In the genomic region with DNA sequence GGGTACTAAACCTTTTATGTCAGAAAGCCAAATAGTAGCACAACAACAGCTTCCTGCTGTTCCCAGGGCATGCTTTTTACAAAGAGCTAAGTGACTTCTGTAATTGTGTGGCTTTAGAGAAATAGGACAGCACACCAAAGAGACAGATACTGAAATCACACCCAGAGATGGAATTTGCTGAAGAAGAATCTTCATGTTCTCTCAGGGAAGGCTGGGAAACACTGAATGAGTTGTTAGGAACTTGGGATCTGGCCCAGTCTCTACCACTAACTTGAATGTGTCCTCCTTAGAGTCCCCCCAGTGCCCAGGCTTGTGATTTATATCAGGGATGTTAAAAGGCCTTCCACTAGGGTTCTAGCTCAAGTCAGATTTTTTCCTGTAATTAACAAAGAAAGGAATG, we compare ENCODE assay signal across 27 cellular contexts.
DNase-seq lines count a peak whose midpoint lies in the region; TF ChIP-seq lines count a peak whose summit lies in the region.
"Had no signal": no experiment of that assay in that cellular context is flagged by ENCODE, and none has a peak within 500 bp of the region (broad histone marks: within the 10 kb centered on the region; RNA-seq: fewer than 3 reads in every experiment).

No MANE protein-coding gene starts in this region.

- BruUV-seq in MCF 10A (replicated peaks; lab: Mats Ljungman, UMichigan), result no TSS peak

- peaks cover 56% of the 10 kb centered on the region for H3K4me1 Mint-ChIP-seq in MCF 10A (ENCODE audit: insufficient read depth, unreplicated experiment)
- H3K4me1 Mint-ChIP-seq: activated T-helper 17 cell treated with anti-CD3 and anti-CD28 coated beads, Interleukin-2, amount 50 U/mL, for 72 hours; CD4-positive, alpha-beta memory T cell; natural killer cell had no signal

- no peak overlapping the region for H4K12ac ChIP-seq in trophoblast cell (ENCODE audit: low read depth, low read length)

- TF ChIP-seq POLR2A in breast epithelium (IDR thresholded peaks at IDR 0.05) (no peak), esophagus muscularis mucosa (IDR thresholded peaks at IDR 0.05; ENCODE audit: low read depth) (no peak), esophagus squamous epithelium (IDR thresholded peaks at IDR 0.05) (no peak)

- H3K27ac ChIP-seq in breast epithelium (peak overlapping the region in 1 of 2 donors; percentile 26), esophagus muscularis mucosa (replicated peaks in 1 of 4) (peak overlapping the region; percentile 71 to 82 (median 78)), trophoblast cell (ENCODE audit: low read depth, low read length) (no peak overlapping the region), esophagus squamous epithelium (no peak overlapping the region), caudate nucleus (ENCODE audit: low read depth, low read length) (no peak overlapping the region)
- H3K27ac ChIP-seq: foreskin keratinocyte, KMS-11, PC-9 had no signal

- intact Hi-C loops in MCF 10A (cut with micrococcal nuclease), result no loop called here
- intact Hi-C loops in breast epithelium (cut with DNase I; ENCODE audit: low total_unique reads), result no loop called here
- intact Hi-C loops in esophagus muscularis mucosa (cut with DNase I), result no loop called here
- intact Hi-C loops in esophagus squamous epithelium (cut with DNase I), result no loop called here

- TF ChIP-seq CTCF in MCF 10A (IDR thresholded peaks at IDR 0.05; ENCODE audit: unreplicated experiment) (no peak), breast epithelium (IDR thresholded peaks at IDR 0.05) (no peak), esophagus muscularis mucosa (IDR thresholded peaks at IDR 0.05) (no peak), esophagus squamous epithelium (IDR thresholded peaks at IDR 0.05) (no peak)

- H3K23ac ChIP-seq in trophoblast cell (ENCODE audit: low read length), result peak overlapping the region; percentile 69

- H3K4me3 Mint-ChIP-seq in MCF 10A (ENCODE audit: unreplicated experiment), result no peak overlapping the region
- H3K4me3 Mint-ChIP-seq: activated CD8-positive, alpha-beta T cell treated with anti-CD3 and anti-CD28 coated beads for 36 hours; activated T-helper 17 cell treated with anti-CD3 and anti-CD28 coated beads, Interleukin-2, amount 50 U/mL, for 72 hours; CD4-positive, alpha-beta memory T cell; natural killer cell had no signal

- H3K18ac ChIP-seq in trophoblast cell (ENCODE audit: low read length), result no peak overlapping the region

- peaks cover 6% of the 10 kb centered on the region for H3K79me1 ChIP-seq in trophoblast cell (ENCODE audit: low read length)

- no peak overlapping the region for H4K8ac ChIP-seq in trophoblast cell (ENCODE audit: low read depth, low read length)

- CTCF ChIA-PET in MCF 10A (lab: Yijun Ruan, JAX), result interaction anchor here (0.5 to 3.6 kb wide), 4 partner anchors 10 to 42 kb away, joined by 3 to 12 read pairs (median 4); no protein-coding TSS in a partner anchor

- no peak overlapping the region for H2BK120ac ChIP-seq in trophoblast cell (ENCODE audit: insufficient read depth, low read length, poor library complexity)

- no peaks in the 10 kb centered on the region for H3K9me3 Mint-ChIP-seq in MCF 10A (ENCODE audit: unreplicated experiment)
- H3K9me3 Mint-ChIP-seq: activated CD8-positive, alpha-beta T cell treated with anti-CD3 and anti-CD28 coated beads for 36 hours; activated naive CD4-positive, alpha-beta T cell treated with anti-CD3 and anti-CD28 coated beads, Interleukin-2, amount 50 U/mL, for 72 hours; activated T-helper 17 cell treated with anti-CD3 and anti-CD28 coated beads, Interleukin-2, amount 50 U/mL, for 72 hours; CD4-positive, alpha-beta memory T cell; natural killer cell had no signal

- no peak overlapping the region for H4K91ac ChIP-seq in trophoblast cell (ENCODE audit: low read depth, low read length)

- POLR2A ChIA-PET in MCF 10A (lab: Yijun Ruan, JAX), result interaction anchor here (0.8 to 9.4 kb wide), 11 partner anchors 9 to 71 kb away, joined by 3 to 104 read pairs (median 4); no protein-coding TSS in a partner anchor

- H3K4me1 ChIP-seq in breast epithelium, result no peaks in the 10 kb centered on the region
- H3K4me1 ChIP-seq in esophagus muscularis mucosa, result peaks cover 53 to 94% (median 77%) of the 10 kb centered on the region in 4 donors
- H3K4me1 ChIP-seq in trophoblast cell (ENCODE audit: control insufficient read depth in 1 of 2, insufficient read depth in 2 of 2, low read length in 2 of 2), result peaks cover 6 to 7% of the 10 kb centered on the region in 2 experiments
- peaks cover under 1 to 52% (median 8%) of the 10 kb centered on the region in 3 donors for H3K4me1 ChIP-seq in esophagus squamous epithelium
- H3K4me1 ChIP-seq: HAP-1 had no signal

- H3K4ac ChIP-seq in trophoblast cell (ENCODE audit: low read depth, low read length), result no peak overlapping the region

- peaks cover 5% of the 10 kb centered on the region for H3K36me3 Mint-ChIP-seq in MCF 10A (ENCODE audit: insufficient read depth, unreplicated experiment)
- H3K36me3 Mint-ChIP-seq: activated naive CD4-positive, alpha-beta T cell treated with anti-CD3 and anti-CD28 coated beads, Interleukin-2, amount 50 U/mL, for 72 hours; CD4-positive, alpha-beta memory T cell; natural killer cell had no signal

- no peak overlapping the region for H3K4me3 ChIP-seq in breast epithelium
- no peak overlapping the region for H3K4me3 ChIP-seq in esophagus muscularis mucosa
- H3K4me3 ChIP-seq in trophoblast cell (ENCODE audit: low read depth, low read length), result no peak overlapping the region
- no peak overlapping the region for H3K4me3 ChIP-seq in esophagus squamous epithelium
- H3K4me3 ChIP-seq: HAP-1, PC-9 had no signal

- H2BK12ac ChIP-seq in trophoblast cell (ENCODE audit: low read length), result no peak overlapping the region

- no peak overlapping the region for H2AFZ ChIP-seq in trophoblast cell (ENCODE audit: insufficient read depth, low read length, poor library complexity)
- H2AFZ ChIP-seq: PC-9 had no signal

- H3K27ac Mint-ChIP-seq in MCF 10A (ENCODE audit: low read depth, unreplicated experiment), result peak overlapping the region; percentile 95
- H3K27ac Mint-ChIP-seq: activated CD8-positive, alpha-beta T cell treated with anti-CD3 and anti-CD28 coated beads for 36 hours; activated naive CD4-positive, alpha-beta T cell treated with anti-CD3 and anti-CD28 coated beads, Interleukin-2, amount 50 U/mL, for 72 hours; activated T-helper 17 cell treated with anti-CD3 and anti-CD28 coated beads, Interleukin-2, amount 50 U/mL, for 72 hours; CD4-positive, alpha-beta memory T cell; natural killer cell had no signal

- H3K79me2 ChIP-seq in trophoblast cell (ENCODE audit: control insufficient read depth, insufficient read depth, low read length, poor library complexity), result no peaks in the 10 kb centered on the region

- TF ChIP-seq EP300 in esophagus muscularis mucosa (IDR thresholded peaks at IDR 0.05), result no peak

- H3K36me3 ChIP-seq in breast epithelium (no peaks in the 10 kb centered on the region), esophagus muscularis mucosa (peaks cover 0 to 24% (median 4%) of the 10 kb centered on the region in 4 donors), trophoblast cell (ENCODE audit: control insufficient read depth in 1 of 2, insufficient read depth in 2 of 2, low read length in 2 of 2) (peaks cover 0 to 2% of the 10 kb centered on the region in 2 experiments), esophagus squamous epithelium (peaks cover 0 to 4% (median 0%) of the 10 kb centered on the region in 3 donors)
- H3K36me3 ChIP-seq: HAP-1 had no signal

- no peak overlapping the region for H3K14ac ChIP-seq in trophoblast cell (ENCODE audit: low read length)

- no peak overlapping the region for H3K9ac ChIP-seq in trophoblast cell (ENCODE audit: low read length)
- H3K9ac ChIP-seq: KMS-11 had no signal

- no peaks in the 10 kb centered on the region for H3K27me3 Mint-ChIP-seq in MCF 10A (ENCODE audit: insufficient read depth, unreplicated experiment)
- H3K27me3 Mint-ChIP-seq: activated CD8-positive, alpha-beta T cell treated with anti-CD3 and anti-CD28 coated beads for 36 hours; activated T-helper 17 cell treated with anti-CD3 and anti-CD28 coated beads, Interleukin-2, amount 50 U/mL, for 72 hours; CD4-positive, alpha-beta memory T cell had no signal

- H3K9me3 ChIP-seq in breast epithelium (no peaks in the 10 kb centered on the region), esophagus muscularis mucosa (no peaks in the 10 kb centered on the region), trophoblast cell (ENCODE audit: insufficient read depth, low read depth, low read length) (no peaks in the 10 kb centered on the region), esophagus squamous epithelium (no peaks in the 10 kb centered on the region)
- H3K9me3 ChIP-seq: HAP-1 had no signal

- H3K27me3 ChIP-seq in breast epithelium, result no peaks in the 10 kb centered on the region
- no peaks in the 10 kb centered on the region for H3K27me3 ChIP-seq in esophagus muscularis mucosa
- H3K27me3 ChIP-seq in trophoblast cell (ENCODE audit: insufficient read depth, low read length), result no peaks in the 10 kb centered on the region
- no peaks in the 10 kb centered on the region for H3K27me3 ChIP-seq in esophagus squamous epithelium
- H3K27me3 ChIP-seq: foreskin keratinocyte had no signal

- no peak overlapping the region for H2BK5ac ChIP-seq in trophoblast cell (ENCODE audit: low read depth, low read length, poor library complexity)

- H3K4me2 ChIP-seq in trophoblast cell (ENCODE audit: low read length), result no peak overlapping the region
- H3K4me2 ChIP-seq: KMS-11, PC-9 had no signal

- DNase-seq in MCF 10A (ENCODE audit: unreplicated experiment), result no peak
- no peak for DNase-seq in breast epithelium (ENCODE audit: low spot score in 2 of 2)
- no peak for DNase-seq in esophagus muscularis mucosa (ENCODE audit: extremely low spot score)
- DNase-seq in trophoblast cell, result no peak
- no peak for DNase-seq in NCI-H748 treated with DMSO at 0.1 percent for 48 hours (lab: John Stamatoyannopoulos, UW)
- DNase-seq in esophagus squamous epithelium (lab: John Stamatoyannopoulos, UW), result no peak
- DNase-seq in caudate nucleus (lab: John Stamatoyannopoulos, UW), result no peak
- no peak for DNase-seq in COR-L47 (lab: John Stamatoyannopoulos, UW)
- DNase-seq: activated CD4-positive, CD25-positive, alpha-beta regulatory T cell treated with anti-CD3 and anti-CD28 coated beads, Interleukin-2, amount 50 U/mL, for 72 hours; activated CD8-positive, alpha-beta memory T cell treated with anti-CD3 and anti-CD28 coated beads, Interleukin-2, amount 50 U/mL, for 48 hours; activated CD8-positive, alpha-beta T cell treated with anti-CD3 and anti-CD28 coated beads for 36 hours; CD4-positive, alpha-beta memory T cell; kidney glomerular epithelial cell; natural killer cell; NCI-H1417; NCI-H2029; NCI-H524 treated with DMSO at 0.1 percent for 48 hours; occipital lobe; PC-9; stimulated activated CD4-positive, alpha-beta T cell treated with anti-CD3 and anti-CD28 coated beads, Interleukin-15, amount 100 ng/mL, for 24 hours; stimulated activated CD4-positive, alpha-beta T cell treated with anti-CD3 and anti-CD28 coated beads, Interleukin-4, amount 100 ng/mL, for 4 hours; T-helper 2 cell had no signal

- H2AK5ac ChIP-seq in trophoblast cell (ENCODE audit: low read length), result no peak overlapping the region

Comparison
In these comparisons a context has a peak if more than half of its experiments do, and no peak if none do; other contexts are left out.
1. H3K27ac ChIP-seq: peak in esophagus muscularis mucosa (4 of 4); none in trophoblast cell (single experiment), esophagus squamous epithelium (0 of 4) and caudate nucleus (single experiment).